In the genomic region with DNA sequence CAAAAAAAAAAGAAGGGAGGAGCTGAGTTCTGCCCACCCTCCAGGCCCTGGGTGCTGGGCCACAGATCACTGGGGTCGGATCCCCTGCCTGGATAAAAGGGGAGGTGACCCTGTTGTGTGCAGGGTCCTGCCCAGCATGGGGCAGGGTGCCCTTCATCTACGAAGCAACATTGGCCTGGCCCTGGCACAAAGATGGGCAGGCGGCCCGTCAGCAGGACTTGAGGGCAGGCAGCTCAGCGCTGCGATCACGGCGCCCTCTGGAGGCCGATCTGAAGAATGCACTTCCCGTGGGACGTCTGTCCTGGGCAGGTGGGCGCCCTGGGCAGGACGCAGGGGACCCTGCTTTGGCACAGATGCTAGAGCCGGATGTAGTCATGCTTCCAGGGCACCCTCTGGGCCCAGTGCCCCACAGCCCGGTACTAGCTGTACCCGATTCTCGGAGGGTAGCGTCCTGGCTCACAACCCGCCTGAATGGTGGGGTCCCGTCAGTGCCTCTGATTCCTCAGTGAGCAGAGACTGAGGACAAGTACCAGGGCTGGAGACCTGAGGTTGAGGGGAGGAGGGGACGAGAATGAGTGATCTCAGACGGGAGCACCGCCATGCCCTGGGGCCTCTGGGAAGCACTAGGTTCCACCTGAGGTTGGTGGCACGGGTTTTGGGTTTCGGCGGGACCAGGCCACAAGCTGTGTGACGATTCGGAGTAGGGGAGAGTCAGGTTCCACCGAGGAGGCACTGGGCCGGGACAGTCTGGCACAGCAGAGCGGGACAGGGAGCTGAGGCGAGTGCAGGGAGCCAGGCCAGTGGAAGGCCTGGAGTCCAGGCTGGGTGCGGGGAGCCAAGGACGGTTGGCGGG, we compare ENCODE assay signal across 7 cellular contexts. TPM values are rescaled to one million over a fixed set of nuclear protein-coding genes. Genes with fewer than 3 reads are reported as not detected.
A peak's percentile ranks its signal among the peaks of the same experiment; 100 is the strongest.
DNase-seq lines count a peak whose midpoint lies in the region; ATAC-seq, FAIRE-seq and TF ChIP-seq lines count a peak whose summit lies in the region.

No MANE protein-coding gene starts in this region.

- DNase-seq in GM10266 (ENCODE audit: extremely low spot score) (peak; percentile 80), RPMI8226 (peak; percentile 82), frontal cortex (ENCODE audit: low spot score in 2 of 2) (peak; percentile 68 to 86), osteocyte (ENCODE audit: extremely low spot score, unreplicated experiment) (no peak)
- peak; percentile 88 for DNase-seq in activated effector memory CD4-positive, alpha-beta T cell treated with anti-CD3 and anti-CD28 coated beads, Interleukin-2, amount 50 U/mL, for 16 hours

- FAIRE-seq in frontal cortex (lab: Jason Lieb, UNC): no peak

- TF ChIP-seq CTCF in GM10266 (IDR thresholded peaks at IDR 0.05; ENCODE audit: control insufficient read depth, insufficient read depth, low read depth, missing control alignments) (peak; percentile 97), osteocyte (IDR thresholded peaks at IDR 0.05) (peak; percentile 96)

- no peak overlapping the region for H3K4me3 Mint-ChIP-seq in osteocyte (ENCODE audit: unreplicated experiment)

- ATAC-seq in HG03442 (IDR thresholded peaks at IDR 0.05; ENCODE audit: unreplicated experiment): peak; percentile 49
- no peak for ATAC-seq in HG03108 (IDR thresholded peaks at IDR 0.05; ENCODE audit: unreplicated experiment)

- peaks cover 3% of the 10 kb centered on the region for H3K36me3 Mint-ChIP-seq in osteocyte (ENCODE audit: unreplicated experiment)

- H3K27me3 Mint-ChIP-seq in osteocyte (ENCODE audit: unreplicated experiment): no peaks in the 10 kb centered on the region

- H3K9me3 Mint-ChIP-seq in osteocyte (ENCODE audit: unreplicated experiment): no peaks in the 10 kb centered on the region

- peaks cover 6% of the 10 kb centered on the region for H3K4me1 Mint-ChIP-seq in osteocyte (ENCODE audit: unreplicated experiment)

- no peak overlapping the region for H3K27ac Mint-ChIP-seq in osteocyte (ENCODE audit: unreplicated experiment)

RNA-seq across cellular contexts. Expression of a gene that starts 18.0 kb away (rescaled TPM):
- total RNA-seq in frontal cortex (1.6 TPM), osteocyte (25.9 and 26.3 TPM in 2 replicates)

RNA-seq across cellular contexts. Expression of a gene that starts 49.4 kb away (rescaled TPM):
- total RNA-seq in frontal cortex: not detected
- total RNA-seq in osteocyte: not detected in 2 replicates

Comparison
In these comparisons a context has a peak if more than half of its experiments do, and no peak if none do; other contexts are left out.
1. RNA of a gene that starts 18.0 kb away (total RNA-seq): 25.9 to 26.3 TPM in osteocyte; 1.6 TPM in frontal cortex (single experiment); every median in the first group is over 10 times any median in the second.